9 cellular contexts compared by ENCODE assay signal in genomic region chr19:1566392-1567115, GRCh38. TPM values are rescaled to one million over a fixed set of nuclear protein-coding genes. Genes with fewer than 3 reads are reported as not detected.
DNase-seq lines count a peak whose midpoint lies in the region; ATAC-seq, FAIRE-seq and TF ChIP-seq lines count a peak whose summit lies in the region.
"Had no signal": no experiment of that assay in that cellular context is flagged by ENCODE, and none has a peak within 500 bp of the region (broad histone marks: within the 10 kb centered on the region; RNA-seq: fewer than 3 reads in every experiment).

No MANE protein-coding gene starts in this region.

- H3K4me1 ChIP-seq in mucosa of descending colon (ENCODE audit: low read depth) = peaks cover 8% of the 10 kb centered on the region
- peaks cover 18% of the 10 kb centered on the region for H3K4me1 ChIP-seq in vagina

- H3K9me3 ChIP-seq in mucosa of descending colon = no peaks in the 10 kb centered on the region
- no peaks in the 10 kb centered on the region for H3K9me3 ChIP-seq in vagina

- peak; percentile 71 for ATAC-seq in mucosa of descending colon
- no peak for ATAC-seq in GM19395 (IDR thresholded peaks at IDR 0.05; ENCODE audit: unreplicated experiment)

- peak; percentile 53 for DNase-seq in DMS 273 (lab: John Stamatoyannopoulos, UW; ENCODE audit: unreplicated experiment)
- DNase-seq in DMS 273 treated with DMSO at 0.1 percent for 48 hours (lab: John Stamatoyannopoulos, UW) = no peak
- peak; percentile 62 for DNase-seq in RCC 7860 (ENCODE audit: low spot score)
- no peak for DNase-seq in epithelial cell of proximal tubule (ENCODE audit: low read depth)
- DNase-seq in mucosa of descending colon = peak; percentile 65 to 70 (median 66)
- no peak for DNase-seq in vagina (ENCODE audit: extremely low spot score in 2 of 2)
- no peak for DNase-seq in NCI-H128 (lab: John Stamatoyannopoulos, UW; ENCODE audit: unreplicated experiment)

- peak in 1 of 2 donors; percentile 57 for TF ChIP-seq POLR2A in vagina (IDR thresholded peaks at IDR 0.05)

- peak overlapping the region; percentile 80 for H3K4me3 ChIP-seq in epithelial cell of proximal tubule (ENCODE audit: low read depth, low read length)
- peak overlapping the region; percentile 44 for H3K4me3 ChIP-seq in mucosa of descending colon
- H3K4me3 ChIP-seq in vagina = peak overlapping the region; percentile 49 to 74

- no peak for FAIRE-seq in RCC 7860 (lab: Jason Lieb, UNC)
- FAIRE-seq: A204.1 had no signal

- intact Hi-C loops in mucosa of descending colon (cut with DNase I, micrococcal nuclease) (no loop called here), vagina (cut with DNase I) (no loop called here)

- H3K27me3 ChIP-seq in vagina = no peaks in the 10 kb centered on the region

- H3K36me3 ChIP-seq in mucosa of descending colon (ENCODE audit: low read depth) (no peaks in the 10 kb centered on the region), vagina (no peaks in the 10 kb centered on the region)

- no peak for TF ChIP-seq CTCF in epithelial cell of proximal tubule (conservative IDR thresholded peaks at IDR 0.05; ENCODE audit: low read depth, low read length)
- TF ChIP-seq CTCF in mucosa of descending colon (IDR thresholded peaks at IDR 0.05) = no peak
- TF ChIP-seq CTCF in vagina (IDR thresholded peaks at IDR 0.05) = no peak

- H3K27ac ChIP-seq in vagina = peak overlapping the region; percentile 78

RNA-seq across cellular contexts. Expression of gene MEX3D, which starts 1.6 kb away (rescaled TPM):
- total RNA-seq in epithelial cell of proximal tubule (134 and 139 TPM in 2 replicates), mucosa of descending colon (10 to 100 TPM; 21.3 to 28.1 (median 21.5) TPM), vagina (21.4 TPM)

RNA-seq across cellular contexts. Expression of gene MBD3, which starts 26.1 kb away (rescaled TPM):
- 115 and 149 TPM in 2 replicates for total RNA-seq in epithelial cell of proximal tubule
- total RNA-seq in mucosa of descending colon = 10 to 100 TPM; 54.1 to 78.2 (median 54.2) TPM
- 66.0 TPM for total RNA-seq in vagina

RNA-seq across cellular contexts. Expression of gene UQCR11, which starts 38.7 kb away (rescaled TPM):
- total RNA-seq in epithelial cell of proximal tubule (91.4 and 114 TPM in 2 replicates), mucosa of descending colon (100 to 1,000 TPM; 265 to 301 (median 272) TPM), vagina (79.8 TPM)

RNA-seq across cellular contexts. Expression of gene PLK5, which starts 42.7 kb away (rescaled TPM):
- total RNA-seq in epithelial cell of proximal tubule (not detected in 2 replicates), mucosa of descending colon (under 1 TPM in 1 of 3 donors, not detected in 2; 0.16 TPM), vagina (0.49 TPM)

RNA-seq across cellular contexts. Expression of gene ADAMTSL5, which starts 53.7 kb away (rescaled TPM):
- total RNA-seq in epithelial cell of proximal tubule (0.07 and 0.23 TPM in 2 replicates), mucosa of descending colon (1 to 10 TPM; 2.7 to 3.5 (median 3.3) TPM), vagina (22.6 TPM)

Comparison
In these comparisons a context has a peak if more than half of its experiments do, and no peak if none do; other contexts are left out.
1. DNase-seq: peak in DMS 273 (single experiment), RCC 7860 (single experiment) and mucosa of descending colon (3 of 3); none in DMS 273 treated with DMSO at 0.1 percent for 48 hours (single experiment), epithelial cell of proximal tubule (single experiment), vagina (0 of 2) and NCI-H128 (single experiment).
2. Peak in every context shown above with its lines, with median percentiles within 50 percentile points of each other: H3K4me3 ChIP-seq.